8 cellular contexts compared by ENCODE assay signal in the genomic region with DNA sequence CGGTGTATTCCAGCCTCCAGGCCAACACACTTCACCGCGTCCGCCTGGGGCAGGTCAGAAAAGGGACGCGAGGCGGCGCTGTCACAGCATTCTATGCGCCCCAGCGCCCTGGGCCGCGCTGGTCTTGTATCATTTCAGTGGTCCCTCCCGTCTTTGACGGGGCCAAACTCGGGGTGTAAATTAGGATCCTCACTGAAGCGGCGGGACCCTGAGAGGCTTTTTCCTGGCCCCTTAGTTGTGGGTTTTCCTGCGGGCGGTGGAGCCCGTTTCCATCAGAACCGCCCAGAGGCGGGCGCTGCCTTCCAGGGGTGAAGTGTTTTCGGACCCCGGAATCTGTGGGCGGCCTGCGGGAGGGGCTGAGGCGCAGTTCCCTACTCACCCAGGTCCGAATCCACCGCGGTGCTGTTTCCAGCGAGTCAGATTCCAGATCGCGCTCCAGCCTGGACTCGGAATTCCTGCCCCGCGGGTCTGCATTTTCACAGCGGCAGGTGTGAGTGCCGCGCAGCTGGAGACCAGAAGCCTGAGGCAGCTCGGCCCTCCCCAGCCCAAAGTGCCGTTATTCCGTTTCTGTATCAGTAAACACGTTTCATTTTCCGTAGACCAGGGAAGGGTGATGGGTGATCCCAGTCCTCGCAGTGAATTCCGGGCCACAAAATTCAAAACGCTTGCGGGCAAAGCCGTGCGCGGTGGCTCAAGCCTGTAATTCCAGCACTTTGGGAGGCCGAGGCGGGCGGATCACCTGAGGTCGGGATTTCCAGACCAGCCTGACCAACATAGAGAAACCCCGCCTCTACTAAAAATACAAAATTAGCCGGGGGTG. TPM values are rescaled to one million over a fixed set of nuclear protein-coding genes. Genes with fewer than 3 reads are reported as not detected.
DNase-seq lines count a peak whose midpoint lies in the region; ATAC-seq and TF ChIP-seq lines count a peak whose summit lies in the region.

No MANE protein-coding gene starts in this region.

- peak overlapping the region; percentile 39; the same call in 1 of the 2 replicates for H2AFZ ChIP-seq in OCI-LY3 (ENCODE audit: low read depth, low read length)

- TF ChIP-seq CTCF in OCI-LY3 (IDR thresholded peaks at IDR 0.05; ENCODE audit: low read depth, low read length) = peak; percentile 57

- peak overlapping the region; percentile 35 for H3K27ac ChIP-seq in OCI-LY3 (ENCODE audit: low read length)
- peak overlapping the region; percentile 48 for H3K27ac ChIP-seq in epithelial cell of prostate

- H3K36me3 ChIP-seq in OCI-LY3 (replicated peaks; ENCODE audit: low read depth, low read length) = no peaks in the 10 kb centered on the region

- H3K4me2 ChIP-seq in OCI-LY3 (ENCODE audit: low read length) = peak overlapping the region; percentile 67

- H3K9me3 ChIP-seq in OCI-LY3 (ENCODE audit: insufficient read depth, low read length) = no peaks in the 10 kb centered on the region

- peaks cover 13% of the 10 kb centered on the region for H3K79me2 ChIP-seq in OCI-LY3 (ENCODE audit: low read length)

- peak overlapping the region; percentile 87 for H3K4me3 ChIP-seq in OCI-LY3 (ENCODE audit: low read length)

- peaks cover 11% of the 10 kb centered on the region; the same call in 1 of the 2 replicates for H3K4me1 ChIP-seq in OCI-LY3 (ENCODE audit: low read length)

- ATAC-seq in HG03469 (IDR thresholded peaks at IDR 0.05; ENCODE audit: unreplicated experiment) = peak; percentile 33

- peak overlapping the region; percentile 71 for H3K9ac ChIP-seq in OCI-LY3 (ENCODE audit: low read length)

- no peaks in the 10 kb centered on the region for H3K27me3 ChIP-seq in OCI-LY3 (ENCODE audit: low read depth, low read length)

- peak; percentile 26 to 55 for DNase-seq in NCI-H524 (lab: John Stamatoyannopoulos, UW)
- no peak for DNase-seq in NCI-H524 treated with DMSO at 0.1 percent for 48 hours (lab: John Stamatoyannopoulos, UW)
- peak; percentile 66 for DNase-seq in activated T-cell treated with anti-CD3 and anti-CD28 coated beads for 24 hours (ENCODE audit: low read depth)
- no peak for DNase-seq in epithelial cell of prostate (ENCODE audit: low read depth, low spot score)
- peak; percentile 75 for DNase-seq in mucosa of gallbladder (ENCODE audit: low spot score)
- peak; percentile 66 for DNase-seq in stimulated activated CD8-positive, alpha-beta memory T cell treated with anti-CD3 and anti-CD28 coated beads, Interleukin-4, amount 100 ng/mL, for 24 hours (ENCODE audit: low read depth)

- no peaks in the 10 kb centered on the region for H4K20me1 ChIP-seq in OCI-LY3 (ENCODE audit: insufficient read depth, low read length)

RNA-seq across cellular contexts. Expression of gene MICB, which starts 3.9 kb away (rescaled TPM):
- total RNA-seq in mucosa of gallbladder = 2.7 TPM

RNA-seq across cellular contexts. Expression of gene MCCD1, which starts 34.7 kb away (rescaled TPM):
- total RNA-seq in mucosa of gallbladder = not detected

RNA-seq across cellular contexts. Expression of gene DDX39B, which starts 47.7 kb away (rescaled TPM):
- 246 TPM for total RNA-seq in mucosa of gallbladder

RNA-seq across cellular contexts. Expression of gene ATP6V1G2, which starts 52.3 kb away (rescaled TPM):
- 4.1 TPM for total RNA-seq in mucosa of gallbladder

RNA-seq across cellular contexts. Expression of gene NFKBIL1, which starts 53.3 kb away (rescaled TPM):
- 27.7 TPM for total RNA-seq in mucosa of gallbladder

Comparison
In these comparisons a context has a peak if more than half of its experiments do, and no peak if none do; other contexts are left out.
1. DNase-seq: peak in NCI-H524 (2 of 2), activated T-cell treated with anti-CD3 and anti-CD28 coated beads for 24 hours (single experiment), mucosa of gallbladder (single experiment) and stimulated activated CD8-positive, alpha-beta memory T cell treated with anti-CD3 and anti-CD28 coated beads, Interleukin-4, amount 100 ng/mL, for 24 hours (single experiment); none in NCI-H524 treated with DMSO at 0.1 percent for 48 hours (single experiment) and epithelial cell of prostate (single experiment).